11 cellular contexts compared by ENCODE assay signal in the genomic region with DNA sequence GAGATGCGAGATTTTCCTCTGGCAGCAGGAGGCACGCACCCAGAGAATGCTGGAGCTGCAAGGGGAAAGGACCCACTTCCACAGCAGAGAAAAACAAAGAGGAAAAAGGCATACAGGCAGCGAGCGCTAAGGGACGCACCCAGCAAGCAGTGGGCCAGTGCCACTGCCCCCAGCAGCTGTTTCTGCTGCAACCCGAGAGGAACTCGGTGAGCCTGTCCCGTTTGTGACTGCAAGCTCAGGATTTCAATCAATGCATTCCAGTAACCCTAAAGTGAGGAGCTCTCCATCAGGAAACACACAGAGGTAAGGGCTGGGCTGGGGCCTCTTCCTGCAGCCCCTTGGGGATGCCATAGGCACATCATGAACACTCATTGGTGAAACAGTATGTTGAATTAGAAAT. TPM values are rescaled to one million over a fixed set of nuclear protein-coding genes. Genes with fewer than 3 reads are reported as not detected.
DNase-seq lines count a peak whose midpoint lies in the region; ATAC-seq, FAIRE-seq and TF ChIP-seq lines count a peak whose summit lies in the region.
"Had no signal": no experiment of that assay in that cellular context is flagged by ENCODE, and none has a peak within 500 bp of the region (broad histone marks: within the 10 kb centered on the region; RNA-seq: fewer than 3 reads in every experiment).

No MANE protein-coding gene starts in this region.

- CTCF ChIA-PET in Calu3 (lab: Charles Lee): no interaction called here

- WGBS in hepatocyte (ENCODE audit: low lambda C conversion rate, missing lambda C conversion rate): 78% methylated on average over 8 of the region's 8 CpGs

- H3K79me2 ChIP-seq in MM.1S (ENCODE audit: low read length) (no peaks in the 10 kb centered on the region), hepatocyte (peaks cover 29% of the 10 kb centered on the region)

- no peaks in the 10 kb centered on the region for H3K9me2 ChIP-seq in MM.1S (replicated peaks; ENCODE audit: insufficient read depth, low read length)
- H3K9me2 ChIP-seq in hepatocyte (replicated peaks; ENCODE audit: insufficient read depth): no peaks in the 10 kb centered on the region

- H3K4me1 ChIP-seq in MM.1S (ENCODE audit: low read length): peaks cover 23% of the 10 kb centered on the region
- peaks cover 11% of the 10 kb centered on the region for H3K4me1 ChIP-seq in hepatocyte (ENCODE audit: insufficient read depth)
- peaks cover 51 to 67% of the 10 kb centered on the region in 2 donors for H3K4me1 ChIP-seq in gastrocnemius medialis
- H3K4me1 ChIP-seq: BLaER1 had no signal

- H3K36me3 Mint-ChIP-seq in Calu3 (ENCODE audit: insufficient read depth, unreplicated experiment): peaks cover 34% of the 10 kb centered on the region

- in situ Hi-C loops in gastrocnemius medialis (cut with MboI; ENCODE audit: low sequenced_read_pairs in 4 of 4): loop anchor here in 1 of 4 donors (25.0 kb wide), 1 partner anchor 449 kb away; a partner anchor contains a TSS

- H3K9me3 ChIP-seq in MM.1S (replicated peaks; ENCODE audit: insufficient read depth, low read length) (no peaks in the 10 kb centered on the region), hepatocyte (ENCODE audit: low read depth) (no peaks in the 10 kb centered on the region), gastrocnemius medialis (no peaks in the 10 kb centered on the region)
- H3K9me3 ChIP-seq: BLaER1 had no signal

- no peak overlapping the region for H3K27ac Mint-ChIP-seq in Calu3 (ENCODE audit: unreplicated experiment)

- TF ChIP-seq POLR2A in gastrocnemius medialis (IDR thresholded peaks at IDR 0.05): no peak

- H4K20me1 ChIP-seq in MM.1S (ENCODE audit: insufficient read depth, low read length) (no peaks in the 10 kb centered on the region), hepatocyte (ENCODE audit: insufficient read depth, poor library complexity, severe bottlenecking) (no peaks in the 10 kb centered on the region)
- H4K20me1 ChIP-seq: BLaER1 had no signal

- H3K9me3 Mint-ChIP-seq in Calu3 (ENCODE audit: low read depth, unreplicated experiment): no peaks in the 10 kb centered on the region

- no peak overlapping the region for H3K4me3 ChIP-seq in MM.1S (ENCODE audit: low read length)
- no peak overlapping the region for H3K4me3 ChIP-seq in hepatocyte
- no peak overlapping the region for H3K4me3 ChIP-seq in gastrocnemius medialis
- H3K4me3 ChIP-seq: BLaER1 had no signal

- H3F3A ChIP-seq in MM.1S (ENCODE audit: insufficient read depth, low read length): peaks cover 8% of the 10 kb centered on the region; the same call in 1 of the 2 replicates

- H3K27me3 ChIP-seq in MM.1S (replicated peaks; ENCODE audit: insufficient read depth, low read length) (no peaks in the 10 kb centered on the region), hepatocyte (no peaks in the 10 kb centered on the region), gastrocnemius medialis (no peaks in the 10 kb centered on the region)
- H3K27me3 ChIP-seq: BLaER1 had no signal

- H3K9ac ChIP-seq in MM.1S (ENCODE audit: low read length): no peak overlapping the region
- H3K9ac ChIP-seq: BLaER1 had no signal

- H3K36me3 ChIP-seq in MM.1S (replicated peaks; ENCODE audit: insufficient read depth, low read length): no peaks in the 10 kb centered on the region; the same call in 1 of the 2 replicates
- peaks cover 9% of the 10 kb centered on the region for H3K36me3 ChIP-seq in hepatocyte (replicated peaks; ENCODE audit: insufficient read depth, low read depth)
- peaks cover 0 to 34% of the 10 kb centered on the region in 2 donors for H3K36me3 ChIP-seq in gastrocnemius medialis

- intact Hi-C loops in gastrocnemius medialis (cut with DNase I; ENCODE audit: low total_unique reads): no loop called here
- intact Hi-C loops in Calu3 (cut with micrococcal nuclease; ENCODE audit: unreplicated experiment): no loop called here

- H2AFZ ChIP-seq in MM.1S (ENCODE audit: low read length) (no peak overlapping the region), hepatocyte (no peak overlapping the region)

- DNase-seq in COLO668 (lab: John Stamatoyannopoulos, UW; ENCODE audit: unreplicated experiment) (peak; percentile 49), MM.1S (no peak), hepatocyte (ENCODE audit: low spot score) (no peak), gastrocnemius medialis (peak in 1 of 2 donors; percentile 59), Calu3 (no peak), frontal cortex (ENCODE audit: low spot score in 2 of 2) (no peak), GM19239 (ENCODE audit: insufficient read length, low spot score) (no peak)
- DNase-seq: GOT3; NCI-H2171 treated with DMSO at 0.1 percent for 48 hours; NK-92 treated with Interleukin-12 subunit alpha and Interleukin-12 subunit beta, amount 100 ng/mL, for 24 hours had no signal

- H3K4me2 ChIP-seq in MM.1S (ENCODE audit: low read depth, low read length): peak overlapping the region; percentile 28
- peak overlapping the region; percentile 34 for H3K4me2 ChIP-seq in hepatocyte
- H3K4me2 ChIP-seq: BLaER1 had no signal

- no peak overlapping the region for H3K4me3 Mint-ChIP-seq in Calu3 (ENCODE audit: low read depth, unreplicated experiment)

- no TSS peak for BruUV-seq in Calu3 (replicated peaks; lab: Mats Ljungman, UMichigan)

- H3K4me1 Mint-ChIP-seq in Calu3 (ENCODE audit: low read depth, unreplicated experiment): peaks cover 10% of the 10 kb centered on the region

- ATAC-seq in gastrocnemius medialis: peak; percentile 86 to 88

- FAIRE-seq in frontal cortex (lab: Jason Lieb, UNC) (no peak), GM19239 (lab: Jason Lieb, UNC) (no peak)

- TF ChIP-seq CTCF in MM.1S (IDR thresholded peaks at IDR 0.05; ENCODE audit: low read length) (no peak), hepatocyte (IDR thresholded peaks at IDR 0.05; ENCODE audit: poor library complexity) (no peak), gastrocnemius medialis (IDR thresholded peaks at IDR 0.05 in 4 of 5, conservative IDR thresholded peaks at IDR 0.05 in 1 of 5) (no peak), Calu3 (IDR thresholded peaks at IDR 0.05; ENCODE audit: unreplicated experiment) (no peak)

- H3K27ac ChIP-seq in MM.1S (ENCODE audit: low read length) (peak overlapping the region; percentile 59; the same call in 1 of the 2 replicates), hepatocyte (peak overlapping the region; percentile 69), gastrocnemius medialis (peak overlapping the region; percentile 62 to 77 (median 70))
- H3K27ac ChIP-seq: BLaER1 had no signal

- no peaks in the 10 kb centered on the region for H3K27me3 Mint-ChIP-seq in Calu3 (ENCODE audit: unreplicated experiment)

RNA-seq across cellular contexts. Expression of a gene that starts 58.7 kb away (rescaled TPM):
- total RNA-seq in hepatocyte (14.2 and 16.8 TPM in 2 replicates), gastrocnemius medialis (10 to 100 TPM in 2 of 4 donors, 1 to 10 TPM in 2; 3.9 to 11.4 (median 9.2) TPM), Calu3 (2022) (93.5 and 116 TPM in 2 replicates), frontal cortex (12.6 TPM)
- 29.9 and 47.1 TPM in 2 replicates for polyA plus RNA-seq in hepatocyte
